ENCODE assay signal across 21 cellular contexts in genomic region chr1:119929643-119930310, GRCh38. TPM values are rescaled to one million over a fixed set of nuclear protein-coding genes. Genes with fewer than 3 reads are reported as not detected.
DNase-seq lines count a peak whose midpoint lies in the region; ATAC-seq and TF ChIP-seq lines count a peak whose summit lies in the region.
"Had no signal": no experiment of that assay in that cellular context is flagged by ENCODE, and none has a peak within 500 bp of the region (broad histone marks: within the 10 kb centered on the region; RNA-seq: fewer than 3 reads in every experiment).

No MANE protein-coding gene starts in this region.

- no peaks in the 10 kb centered on the region for H3K27me3 Mint-ChIP-seq in MCF 10A (ENCODE audit: insufficient read depth, unreplicated experiment)

- peaks cover 10% of the 10 kb centered on the region for H3K9me3 Mint-ChIP-seq in MCF 10A (ENCODE audit: unreplicated experiment)

- H3K27me3 ChIP-seq in breast epithelium, result no peaks in the 10 kb centered on the region
- no peaks in the 10 kb centered on the region for H3K27me3 ChIP-seq in PC-9 (ENCODE audit: insufficient read depth, low read depth)
- H3K27me3 ChIP-seq in foreskin keratinocyte, result no peaks in the 10 kb centered on the region
- no peaks in the 10 kb centered on the region for H3K27me3 ChIP-seq in colonic mucosa
- H3K27me3 ChIP-seq: BE2C, Peyer's patch, SJCRH30 had no signal

- no peak for TF ChIP-seq CTCF in MCF 10A (IDR thresholded peaks at IDR 0.05; ENCODE audit: unreplicated experiment)
- TF ChIP-seq CTCF in breast epithelium (IDR thresholded peaks at IDR 0.05), result no peak
- no peak for TF ChIP-seq CTCF in PC-9 (conservative IDR thresholded peaks at IDR 0.05)
- TF ChIP-seq CTCF in foreskin keratinocyte (conservative IDR thresholded peaks at IDR 0.05), result no peak
- TF ChIP-seq CTCF in colonic mucosa (IDR thresholded peaks at IDR 0.05), result no peak

- peak; percentile 69 for ATAC-seq in foreskin keratinocyte
- ATAC-seq in HG03097 (IDR thresholded peaks at IDR 0.05; ENCODE audit: low FRiP score, unreplicated experiment), result no peak

- H3K4me3 Mint-ChIP-seq in MCF 10A (ENCODE audit: unreplicated experiment), result no peak overlapping the region

- BruUV-seq in MCF 10A (replicated peaks; lab: Mats Ljungman, UMichigan), result no TSS peak
- no TSS peak for BruUV-seq in PC-9 (replicated peaks; lab: Mats Ljungman, UMichigan)

- no peak overlapping the region for H3K27ac Mint-ChIP-seq in MCF 10A (ENCODE audit: low read depth, unreplicated experiment)

- no peak overlapping the region for H2AFZ ChIP-seq in PC-9

- H3K36me3 ChIP-seq in breast epithelium, result peaks cover 13% of the 10 kb centered on the region
- H3K36me3 ChIP-seq in PC-9 (ENCODE audit: low read depth), result peaks cover 60% of the 10 kb centered on the region
- peaks cover 6% of the 10 kb centered on the region for H3K36me3 ChIP-seq in colonic mucosa
- H3K36me3 ChIP-seq: BE2C had no signal

- CTCF ChIA-PET in MCF 10A (lab: Yijun Ruan, JAX), result interaction anchor here (0.6 to 2.0 kb wide), 5 partner anchors 38 to 314 kb away, joined by 3 to 10 read pairs (median 3); no protein-coding TSS in a partner anchor
- CTCF ChIA-PET in PC-9 (lab: Charles Lee), result no interaction called here

- TF ChIP-seq POLR2A in breast epithelium (IDR thresholded peaks at IDR 0.05), result no peak

- no peaks in the 10 kb centered on the region for H3K79me2 ChIP-seq in PC-9 (ENCODE audit: low read depth)

- intact Hi-C loops in MCF 10A (cut with micrococcal nuclease) (no loop called here), breast epithelium (cut with DNase I; ENCODE audit: low total_unique reads) (no loop called here), PC-9 (cut with micrococcal nuclease; ENCODE audit: unreplicated experiment) (no loop called here), colonic mucosa (cut with DNase I) (no loop called here)

- peaks cover 86% of the 10 kb centered on the region for H3K36me3 Mint-ChIP-seq in MCF 10A (ENCODE audit: insufficient read depth, unreplicated experiment)

- 0 out of 2 replicates have a peak overlapping the region, but pooled peaks have one; percentile 10 for H3K4me2 ChIP-seq in PC-9
- H3K4me2 ChIP-seq: KMS-11 had no signal

- no peak overlapping the region for H3K4me3 ChIP-seq in breast epithelium
- H3K4me3 ChIP-seq in PC-9, result no peak overlapping the region
- no peak overlapping the region for H3K4me3 ChIP-seq in colonic mucosa
- H3K4me3 ChIP-seq: Peyer's patch, SJCRH30 had no signal

- H3K9ac ChIP-seq in colonic mucosa (ENCODE audit: low read depth in 2 of 2, low read length in 2 of 2), result no peak overlapping the region
- H3K9ac ChIP-seq: KMS-11 had no signal

- H3K4me1 ChIP-seq in breast epithelium (no peaks in the 10 kb centered on the region), PC-9 (replicated peaks; ENCODE audit: insufficient read depth) (peaks cover 17% of the 10 kb centered on the region), foreskin keratinocyte (no peaks in the 10 kb centered on the region), colonic mucosa (no peaks in the 10 kb centered on the region)
- H3K4me1 ChIP-seq: BE2C, Peyer's patch, SJCRH30 had no signal

- H3K9me3 ChIP-seq in breast epithelium (peaks cover 0 to 10% of the 10 kb centered on the region in 2 donors), PC-9 (ENCODE audit: insufficient read depth, low read depth) (peaks cover 10% of the 10 kb centered on the region), colonic mucosa (no peaks in the 10 kb centered on the region)
- H3K9me3 ChIP-seq: BE2C, SJCRH30 had no signal

- POLR2A ChIA-PET in MCF 10A (lab: Yijun Ruan, JAX) (interaction anchor here (1.0 kb wide), 1 partner anchor 9 kb away, joined by 3 read pairs; no protein-coding TSS in a partner anchor), PC-9 (lab: Charles Lee; ENCODE audit: unreplicated experiment) (no interaction called here)

- H3K4me1 Mint-ChIP-seq in MCF 10A (ENCODE audit: insufficient read depth, unreplicated experiment), result no peaks in the 10 kb centered on the region

- no peaks in the 10 kb centered on the region for H3K9me2 ChIP-seq in PC-9 (ENCODE audit: insufficient read depth)

- H3F3A ChIP-seq in PC-9 (ENCODE audit: insufficient read depth, low read depth), result peaks cover 17% of the 10 kb centered on the region

- DNase-seq in MCF 10A (ENCODE audit: unreplicated experiment) (peak; percentile 21), breast epithelium (ENCODE audit: low spot score in 2 of 2) (no peak), PC-9 (peak in 1 of 2 experiments; percentile 75), foreskin keratinocyte (peak in 1 of 2 donors; percentile 43), colonic mucosa (no peak), globus pallidus (ENCODE audit: low spot score) (no peak)
- DNase-seq: BE2C; EL; GF-D8; GOT3; HCEC 1CT; NCI-H1105; NCI-H187; NCI-H2171; NCI-H345; NK-92 treated with Interleukin-12 subunit alpha and Interleukin-12 subunit beta, amount 100 ng/mL, for 24 hours; Peyer's patch; SJCRH30 had no signal

- peaks cover 9% of the 10 kb centered on the region; the same call in 1 of the 2 replicates for H4K20me1 ChIP-seq in PC-9 (ENCODE audit: insufficient read depth)

- H3K27ac ChIP-seq in breast epithelium, result no peak overlapping the region
- peak overlapping the region; percentile 44 for H3K27ac ChIP-seq in PC-9
- H3K27ac ChIP-seq in foreskin keratinocyte, result no peak overlapping the region
- H3K27ac ChIP-seq in colonic mucosa, result no peak overlapping the region
- H3K27ac ChIP-seq: KMS-11, Peyer's patch, SJCRH30 had no signal

RNA-seq across cellular contexts. Expression of gene ADAM30, which starts 33.5 kb away (rescaled TPM):
- total RNA-seq in MCF 10A (2022) (not detected in 2 replicates), breast epithelium (not detected), PC-9 (2021) (not detected in 2 replicates), foreskin keratinocyte (not detected in 2 replicates), colonic mucosa (not detected)
- not detected in 2 replicates for polyA plus RNA-seq in foreskin keratinocyte
- total RNA-seq: A673, Peyer's patch, SJCRH30 had no signal
